In the genomic region with DNA sequence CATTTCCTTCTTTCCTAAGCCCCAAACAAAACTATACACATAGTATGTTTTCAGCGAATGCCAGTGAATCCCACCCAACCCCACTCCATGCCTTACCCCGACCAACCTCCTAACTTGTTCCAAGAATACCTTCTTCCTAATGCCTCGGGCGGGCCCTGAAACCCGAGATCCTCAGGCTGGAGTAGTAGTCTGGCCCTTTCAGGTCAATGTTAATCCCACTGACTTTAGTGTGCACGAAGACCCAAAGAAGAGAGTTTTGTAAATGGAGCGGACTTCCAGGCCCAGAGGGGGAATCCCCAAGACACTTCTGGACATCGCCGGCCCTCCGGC, we compare ENCODE assay signal across 8 cellular contexts.
DNase-seq lines count a peak whose midpoint lies in the region; ATAC-seq and TF ChIP-seq lines count a peak whose summit lies in the region.

No MANE protein-coding gene starts in this region.

- H3K4me1 ChIP-seq in muscle layer of colon (ENCODE audit: insufficient read depth, low read length) = peaks cover 33% of the 10 kb centered on the region

- H3K27me3 ChIP-seq in muscle layer of colon (ENCODE audit: control insufficient read depth in 1 of 2, insufficient read depth in 2 of 2, low read length in 2 of 2) = no peaks in the 10 kb centered on the region

- TF ChIP-seq CTCF in AG04449 (IDR thresholded peaks at IDR 0.05; ENCODE audit: insufficient read depth, low read length, missing control alignments) (no peak), coronary artery (IDR thresholded peaks at IDR 0.05) (no peak)

- H3K9me3 ChIP-seq in muscle layer of colon (ENCODE audit: low read length) = no peaks in the 10 kb centered on the region

- CTCF ChIA-PET in AG04449 (lab: Yijun Ruan, JAX) = interaction anchor here (0.9 to 3.7 kb wide), 6 partner anchors 9 to 254 kb away, joined by 3 to 47 read pairs (median 6); no protein-coding TSS in a partner anchor

- H3K9ac ChIP-seq in muscle layer of colon (ENCODE audit: low read length) = peak overlapping the region; percentile 98

- H3K27ac ChIP-seq in coronary artery (peak overlapping the region; percentile 82 to 88), muscle layer of colon (ENCODE audit: low read depth, low read length) (peak overlapping the region; percentile 95)

- DNase-seq in AG04449 (ENCODE audit: low read depth, low spot score) = no peak
- DNase-seq in coronary artery (ENCODE audit: low spot score) = no peak
- no peak for DNase-seq in stimulated activated CD4-positive, alpha-beta T cell treated with anti-CD3 and anti-CD28 coated beads, Interleukin-15, amount 100 ng/mL, for 24 hours
- DNase-seq in T-helper 2 cell = no peak
- DNase-seq in NCI-H2029 (lab: John Stamatoyannopoulos, UW) = no peak
- no peak for DNase-seq in DMS53 (lab: John Stamatoyannopoulos, UW)

- POLR2A ChIA-PET in AG04449 (lab: Yijun Ruan, JAX) = interaction anchor here (0.6 to 1.2 kb wide), 6 partner anchors 8 to 254 kb away, joined by 3 to 4 read pairs (median 3); a partner anchor contains a TSS

- H3K4me3 ChIP-seq in AG04449 (ENCODE audit: low read depth, low read length) (peak overlapping the region; percentile 58), coronary artery (peak overlapping the region; percentile 97), muscle layer of colon (ENCODE audit: low read depth in 1 of 2, low read length in 2 of 2) (peak overlapping the region; percentile 97 to 98)

- peaks cover 63% of the 10 kb centered on the region for H3K36me3 ChIP-seq in muscle layer of colon (ENCODE audit: insufficient read depth, low read length)

- peak; percentile 5 for ATAC-seq in HG03378 (IDR thresholded peaks at IDR 0.05; ENCODE audit: unreplicated experiment)
